In the genomic region with DNA sequence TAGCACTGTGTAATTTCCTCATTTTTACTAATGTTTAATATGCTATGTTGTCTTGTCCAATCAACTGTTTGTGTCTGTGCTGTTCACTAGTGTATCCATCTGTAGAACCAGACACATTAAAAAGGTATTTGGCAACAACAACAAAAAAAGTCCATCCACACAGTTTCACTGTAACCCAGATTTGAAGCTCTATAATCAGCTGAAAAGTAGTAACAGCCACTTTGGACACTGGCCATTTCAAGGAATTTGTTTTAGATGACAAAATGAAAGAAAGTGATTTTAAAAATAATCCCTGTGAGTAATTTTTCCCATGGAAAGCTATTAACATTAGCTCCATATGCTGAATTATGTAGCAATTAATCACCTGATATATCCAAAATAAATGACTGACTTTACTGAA, we compare ENCODE assay signal across 1 cellular context.
TF ChIP-seq lines count a peak whose summit lies in the region.

No MANE protein-coding gene starts in this region.

TF ChIP-seq in SK-N-SH, 30 proteins besides CTCF, POLR2A, EP300 and RAD21:
- TF ChIP-seq SIN3A (IDR thresholded peaks at IDR 0.05; ENCODE audit: borderline replicate concordance, low read depth, low read length) = no peak
- no peak for TF ChIP-seq TEAD4 (IDR thresholded peaks at IDR 0.05; ENCODE audit: borderline replicate concordance, insufficient read depth)
- no peak for TF ChIP-seq GATA2 (CRISPR knock-in tag; IDR thresholded peaks at IDR 0.05)
- TF ChIP-seq NRF1 (IDR thresholded peaks at IDR 0.05; ENCODE audit: low read depth, low read length) = no peak
- no peak for TF ChIP-seq NFIC (IDR thresholded peaks at IDR 0.05; ENCODE audit: borderline replicate concordance)
- TF ChIP-seq YY1 (IDR thresholded peaks at IDR 0.05; ENCODE audit: low read depth) = no peak
- no peak for TF ChIP-seq TCF12 (IDR thresholded peaks at IDR 0.05)
- no peak for TF ChIP-seq MXI1 (IDR thresholded peaks at IDR 0.05; ENCODE audit: low read depth, low read length)
- TF ChIP-seq FOXM1 (IDR thresholded peaks at IDR 0.05; ENCODE audit: low read depth) = no peak
- no peak for TF ChIP-seq JUND (IDR thresholded peaks at IDR 0.05)
- TF ChIP-seq, protein P1, sequence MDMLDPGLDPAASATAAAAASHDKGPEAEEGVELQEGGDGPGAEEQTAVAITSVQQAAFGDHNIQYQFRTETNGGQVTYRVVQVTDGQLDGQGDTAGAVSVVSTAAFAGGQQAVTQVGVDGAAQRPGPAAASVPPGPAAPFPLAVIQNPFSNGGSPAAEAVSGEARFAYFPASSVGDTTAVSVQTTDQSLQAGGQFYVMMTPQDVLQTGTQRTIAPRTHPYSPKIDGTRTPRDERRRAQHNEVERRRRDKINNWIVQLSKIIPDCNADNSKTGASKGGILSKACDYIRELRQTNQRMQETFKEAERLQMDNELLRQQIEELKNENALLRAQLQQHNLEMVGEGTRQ (IDR thresholded peaks at IDR 0.05; ENCODE audit: borderline replicate concordance, low read depth, low read length) = no peak
- no peak for TF ChIP-seq ELF1 (IDR thresholded peaks at IDR 0.05)
- no peak for TF ChIP-seq FOXJ3 (CRISPR knock-in tag; IDR thresholded peaks at IDR 0.05)
- TF ChIP-seq, protein P2, sequence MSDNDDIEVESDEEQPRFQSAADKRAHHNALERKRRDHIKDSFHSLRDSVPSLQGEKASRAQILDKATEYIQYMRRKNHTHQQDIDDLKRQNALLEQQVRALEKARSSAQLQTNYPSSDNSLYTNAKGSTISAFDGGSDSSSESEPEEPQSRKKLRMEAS (IDR thresholded peaks at IDR 0.05; ENCODE audit: low read depth) = no peak
- TF ChIP-seq, protein P3, sequence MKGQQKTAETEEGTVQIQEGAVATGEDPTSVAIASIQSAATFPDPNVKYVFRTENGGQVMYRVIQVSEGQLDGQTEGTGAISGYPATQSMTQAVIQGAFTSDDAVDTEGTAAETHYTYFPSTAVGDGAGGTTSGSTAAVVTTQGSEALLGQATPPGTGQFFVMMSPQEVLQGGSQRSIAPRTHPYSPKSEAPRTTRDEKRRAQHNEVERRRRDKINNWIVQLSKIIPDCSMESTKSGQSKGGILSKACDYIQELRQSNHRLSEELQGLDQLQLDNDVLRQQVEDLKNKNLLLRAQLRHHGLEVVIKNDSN (IDR thresholded peaks at IDR 0.05; ENCODE audit: borderline replicate concordance, low read depth) = no peak
- TF ChIP-seq, protein P4, sequence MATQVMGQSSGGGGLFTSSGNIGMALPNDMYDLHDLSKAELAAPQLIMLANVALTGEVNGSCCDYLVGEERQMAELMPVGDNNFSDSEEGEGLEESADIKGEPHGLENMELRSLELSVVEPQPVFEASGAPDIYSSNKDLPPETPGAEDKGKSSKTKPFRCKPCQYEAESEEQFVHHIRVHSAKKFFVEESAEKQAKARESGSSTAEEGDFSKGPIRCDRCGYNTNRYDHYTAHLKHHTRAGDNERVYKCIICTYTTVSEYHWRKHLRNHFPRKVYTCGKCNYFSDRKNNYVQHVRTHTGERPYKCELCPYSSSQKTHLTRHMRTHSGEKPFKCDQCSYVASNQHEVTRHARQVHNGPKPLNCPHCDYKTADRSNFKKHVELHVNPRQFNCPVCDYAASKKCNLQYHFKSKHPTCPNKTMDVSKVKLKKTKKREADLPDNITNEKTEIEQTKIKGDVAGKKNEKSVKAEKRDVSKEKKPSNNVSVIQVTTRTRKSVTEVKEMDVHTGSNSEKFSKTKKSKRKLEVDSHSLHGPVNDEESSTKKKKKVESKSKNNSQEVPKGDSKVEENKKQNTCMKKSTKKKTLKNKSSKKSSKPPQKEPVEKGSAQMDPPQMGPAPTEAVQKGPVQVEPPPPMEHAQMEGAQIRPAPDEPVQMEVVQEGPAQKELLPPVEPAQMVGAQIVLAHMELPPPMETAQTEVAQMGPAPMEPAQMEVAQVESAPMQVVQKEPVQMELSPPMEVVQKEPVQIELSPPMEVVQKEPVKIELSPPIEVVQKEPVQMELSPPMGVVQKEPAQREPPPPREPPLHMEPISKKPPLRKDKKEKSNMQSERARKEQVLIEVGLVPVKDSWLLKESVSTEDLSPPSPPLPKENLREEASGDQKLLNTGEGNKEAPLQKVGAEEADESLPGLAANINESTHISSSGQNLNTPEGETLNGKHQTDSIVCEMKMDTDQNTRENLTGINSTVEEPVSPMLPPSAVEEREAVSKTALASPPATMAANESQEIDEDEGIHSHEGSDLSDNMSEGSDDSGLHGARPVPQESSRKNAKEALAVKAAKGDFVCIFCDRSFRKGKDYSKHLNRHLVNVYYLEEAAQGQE (IDR thresholded peaks at IDR 0.05; ENCODE audit: low read depth, low read length) = no peak
- no peak for TF ChIP-seq POLR2AphosphoS5 (IDR thresholded peaks at IDR 0.05; ENCODE audit: low read depth, low read length)
- TF ChIP-seq GABPA (IDR thresholded peaks at IDR 0.05; ENCODE audit: low read depth) = no peak
- no peak for TF ChIP-seq RFX5 (IDR thresholded peaks at IDR 0.05; ENCODE audit: low read length)
TF ChIP-seq in SK-N-SH: peak in this region for 0.
